9 cellular contexts compared by ENCODE assay signal in the genomic region with DNA sequence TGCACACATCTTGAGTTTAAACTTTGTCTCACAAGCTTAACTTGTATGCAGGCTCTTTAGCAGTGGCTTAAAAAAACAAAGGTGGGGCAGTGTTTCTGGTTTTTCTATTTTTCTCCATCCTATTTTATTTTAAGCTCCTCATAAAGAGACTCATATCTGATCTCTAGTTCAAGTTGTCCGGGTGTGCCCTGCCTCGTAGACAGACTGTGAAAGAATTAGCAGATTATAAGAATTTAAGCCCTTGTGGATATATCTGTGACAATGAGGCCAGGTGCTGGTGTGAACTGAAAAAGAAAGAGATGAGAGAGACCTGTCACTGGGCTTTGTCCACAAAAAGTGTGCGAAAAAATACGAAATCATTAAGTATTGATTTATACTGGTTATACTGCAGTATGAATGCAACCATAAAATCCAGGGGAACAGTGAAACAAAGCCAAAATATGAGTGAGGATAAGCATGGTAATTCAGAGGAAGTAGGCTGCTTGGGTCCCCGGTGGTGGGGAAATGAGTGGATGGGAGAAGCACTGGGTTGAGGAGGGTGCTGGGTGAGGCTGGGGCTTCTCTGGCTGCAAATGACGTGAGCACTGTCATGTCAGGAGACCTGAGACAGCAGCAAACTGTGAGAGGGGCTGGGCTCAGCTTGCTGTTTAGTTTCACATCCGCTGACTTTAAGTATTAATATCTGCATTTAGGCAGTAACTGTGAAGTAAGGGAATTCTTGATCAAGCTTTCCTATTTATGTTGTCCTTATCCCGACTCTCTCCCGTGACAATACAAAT.
DNase-seq lines count a peak whose midpoint lies in the region; ATAC-seq and TF ChIP-seq lines count a peak whose summit lies in the region.
"Had no signal": no experiment of that assay in that cellular context is flagged by ENCODE, and none has a peak within 500 bp of the region (broad histone marks: within the 10 kb centered on the region; RNA-seq: fewer than 3 reads in every experiment).

No MANE protein-coding gene starts in this region.

- H3K4me1 ChIP-seq in Peyer's patch: peaks cover 0 to 14% (median 0%) of the 10 kb centered on the region in 4 donors
- peaks cover 0 to 19% of the 10 kb centered on the region in 2 donors for H3K4me1 ChIP-seq in right atrium auricular region

- H3K9me3 ChIP-seq in Peyer's patch: no peaks in the 10 kb centered on the region
- no peaks in the 10 kb centered on the region for H3K9me3 ChIP-seq in right atrium auricular region

- no peak for TF ChIP-seq CTCF in Peyer's patch (IDR thresholded peaks at IDR 0.05)
- TF ChIP-seq CTCF in right atrium auricular region (IDR thresholded peaks at IDR 0.05): no peak

- no peaks in the 10 kb centered on the region for H3K36me3 ChIP-seq in Peyer's patch
- no peaks in the 10 kb centered on the region for H3K36me3 ChIP-seq in right atrium auricular region
- H3K36me3 ChIP-seq: cardiac muscle cell had no signal

- H3K27me3 ChIP-seq in Peyer's patch: no peaks in the 10 kb centered on the region
- H3K27me3 ChIP-seq in right atrium auricular region: no peaks in the 10 kb centered on the region
- H3K27me3 ChIP-seq: cardiac muscle cell had no signal

- ATAC-seq in GM19025 (IDR thresholded peaks at IDR 0.05; ENCODE audit: low read depth, unreplicated experiment) (peak; percentile 75), HG02938 (IDR thresholded peaks at IDR 0.05; ENCODE audit: unreplicated experiment) (peak; percentile 78)

- DNase-seq in Peyer's patch (peak in 2 of 3 donors; percentile 88 to 90), right atrium auricular region (ENCODE audit: low spot score) (peak; percentile 77), LoVo (ENCODE audit: low spot score) (no peak), HCEC 1CT (no peak), NK-92 (lab: John Stamatoyannopoulos, UW; ENCODE audit: unreplicated experiment) (no peak), AML-193 (lab: John Stamatoyannopoulos, UW) (no peak)

- TF ChIP-seq POLR2A in Peyer's patch (IDR thresholded peaks at IDR 0.05): no peak

- no peak overlapping the region for H3K4me3 ChIP-seq in Peyer's patch
- no peak overlapping the region for H3K4me3 ChIP-seq in right atrium auricular region
- H3K4me3 ChIP-seq: cardiac muscle cell had no signal

- H3K27ac ChIP-seq in Peyer's patch (peak overlapping the region in 3 of 4 donors; percentile 9 to 78 (median 61)), right atrium auricular region (no peak overlapping the region)
- H3K27ac ChIP-seq: cardiac muscle cell had no signal

Comparison
In these comparisons a context has a peak if more than half of its experiments do, and no peak if none do; other contexts are left out.
1. DNase-seq: peak in Peyer's patch (2 of 3) and right atrium auricular region (single experiment); none in LoVo (single experiment), HCEC 1CT (single experiment), NK-92 (single experiment) and AML-193 (0 of 2).
2. H3K27ac ChIP-seq: peak in Peyer's patch (3 of 4); none in right atrium auricular region (0 of 2).